12 cellular contexts compared by ENCODE assay signal in genomic region chr10:28248092-28248491, GRCh38. TPM values are rescaled to one million over a fixed set of nuclear protein-coding genes. Genes with fewer than 3 reads are reported as not detected.
A peak's percentile ranks its signal among the peaks of the same experiment; 100 is the strongest.
DNase-seq lines count a peak whose midpoint lies in the region; ATAC-seq and TF ChIP-seq lines count a peak whose summit lies in the region.
"Had no signal": no experiment of that assay in that cellular context is flagged by ENCODE, and none has a peak within 500 bp of the region (broad histone marks: within the 10 kb centered on the region; RNA-seq: fewer than 3 reads in every experiment).

No MANE protein-coding gene starts in this region.

- CTCF ChIA-PET in BJ (lab: Yijun Ruan, JAX) = interaction anchor here (0.7 to 4.6 kb wide), 6 partner anchors 46 to 505 kb away, joined by 3 to 54 read pairs (median 8); no protein-coding TSS in a partner anchor

- H3K27me3 ChIP-seq in BJ (ENCODE audit: control insufficient read depth, insufficient read depth, low read length) = no peaks in the 10 kb centered on the region; the same call in 1 of the 2 replicates

- H3K36me3 Mint-ChIP-seq in type B pancreatic cell = no peaks in the 10 kb centered on the region

- no peaks in the 10 kb centered on the region for H3K36me3 ChIP-seq in BJ (ENCODE audit: control insufficient read depth, insufficient read depth, low read length)

- no peak for ATAC-seq in GM18873 (IDR thresholded peaks at IDR 0.05; ENCODE audit: low FRiP score, unreplicated experiment)

- DNase-seq in BJ (ENCODE audit: low read depth) (peak; percentile 47), HFF-Myc (ENCODE audit: extremely low read depth, low read depth) (peak; percentile 78), astrocyte of the hippocampus (ENCODE audit: low read depth, low spot score) (peak; percentile 43), left kidney (ENCODE audit: low read depth, low spot score) (peak; percentile 54), ACHN (no peak), type B pancreatic cell (ENCODE audit: extremely low spot score, unreplicated experiment) (no peak), NCI-H82 (lab: John Stamatoyannopoulos, UW) (no peak)
- DNase-seq: activated CD8-positive, alpha-beta memory T cell treated with anti-CD3 and anti-CD28 coated beads, Interleukin-2, amount 50 U/mL, for 4 hours; DMS79 treated with DMSO at 0.1 percent for 48 hours; NCI-H446 treated with DMSO at 0.1 percent for 48 hours had no signal

- no peaks in the 10 kb centered on the region for H3K4me1 Mint-ChIP-seq in type B pancreatic cell (ENCODE audit: unreplicated experiment)

- no peak overlapping the region for H3K4me3 Mint-ChIP-seq in type B pancreatic cell
- H3K4me3 Mint-ChIP-seq: central memory CD8-positive, alpha-beta T cell had no signal

- H3K27me3 Mint-ChIP-seq in type B pancreatic cell = no peaks in the 10 kb centered on the region
- H3K27me3 Mint-ChIP-seq: central memory CD8-positive, alpha-beta T cell had no signal

- POLR2A ChIA-PET in BJ (lab: Charles Lee) = interaction anchor here (0.6 kb wide), 1 partner anchor 55 kb away, joined by 3 read pairs; no protein-coding TSS in a partner anchor

- H3K9me3 Mint-ChIP-seq in type B pancreatic cell = no peaks in the 10 kb centered on the region
- H3K9me3 Mint-ChIP-seq: central memory CD8-positive, alpha-beta T cell had no signal

- in situ Hi-C loops in ACHN (cut with HindIII; ENCODE audit: low pct_ligation_motif_present, low pct_unique_long_range_greater_than_20kb, low sequenced_read_pairs) = no loop called here

- no peak for TF ChIP-seq CTCF in BJ (IDR thresholded peaks at IDR 0.05; ENCODE audit: insufficient read depth, low read depth, low read length)
- TF ChIP-seq CTCF in HFF-Myc (IDR thresholded peaks at IDR 0.05; ENCODE audit: low read depth, low read length, missing control alignments) = no peak
- TF ChIP-seq CTCF in type B pancreatic cell (conservative IDR thresholded peaks at IDR 0.05) = no peak

- H3K4me3 ChIP-seq in BJ (ENCODE audit: low read depth, low read length) (no peak overlapping the region), HFF-Myc (replicated peaks; ENCODE audit: low read depth, low read length) (no peak overlapping the region)

- no peak overlapping the region for H3K27ac Mint-ChIP-seq in type B pancreatic cell

RNA-seq across cellular contexts. Expression of gene MPP7, which starts 54.8 kb away (rescaled TPM):
- polyA plus RNA-seq in BJ (2011; rRNA removed) = 1.0 and 1.8 TPM in 2 replicates
- 0.72 and 0.81 TPM in 2 replicates for polyA minus RNA-seq in BJ (2011; rRNA and poly(A)+ RNA removed)
- total RNA-seq in type B pancreatic cell (ENCODE audit: low replicate concordance) = 11.8 and 27.7 TPM in 2 replicates

Comparison
In these comparisons a context has a peak if more than half of its experiments do, and no peak if none do; other contexts are left out.
1. DNase-seq: peak in BJ (single experiment), HFF-Myc (single experiment), astrocyte of the hippocampus (single experiment) and left kidney (single experiment); none in ACHN (single experiment), type B pancreatic cell (single experiment) and NCI-H82 (single experiment).